24 cellular contexts compared by ENCODE assay signal in genomic region chr10:22294694-22295093, GRCh38. TPM values are rescaled to one million over a fixed set of nuclear protein-coding genes. Genes with fewer than 3 reads are reported as not detected.
"Had no signal": no experiment of that assay in that cellular context is flagged by ENCODE, and none has a peak within 500 bp of the region (broad histone marks: within the 10 kb centered on the region; RNA-seq: fewer than 3 reads in every experiment).

No MANE protein-coding gene starts in this region.

- H3K27ac ChIP-seq: coronary artery, esophagus muscularis mucosa, left ventricle myocardium inferior, thoracic aorta, vagina had no signal

- H3K36me3 ChIP-seq: esophagus muscularis mucosa, left ventricle myocardium inferior, thoracic aorta, vagina had no signal

- H3K9me3 ChIP-seq: esophagus muscularis mucosa, thoracic aorta, vagina had no signal

- H3K27ac Mint-ChIP-seq: activated CD4-positive, alpha-beta memory T cell treated with anti-CD3 and anti-CD28 coated beads for 36 hours; activated CD8-positive, alpha-beta memory T cell treated with anti-CD3 and anti-CD28 coated beads, Interleukin-2, amount 10 ng/mL, durations not matched to agents 7 days and 5 days; activated naive CD8-positive, alpha-beta T cell treated with anti-CD3 and anti-CD28 coated beads, Interleukin-2, amount 50 U/mL, for 24 hours; activated T-helper 1 cell treated with anti-CD3 and anti-CD28 coated beads, Interleukin-12 subunit alpha, Interleukin-12 subunit beta, Interleukin-2, Interleukin-4 antibody, amounts not matched to agents 30 ng/mL and 10 ng/mL and 1 ng/mL, durations not matched to agents 14 hours and 24 hours and 36 hours; naive thymus-derived CD8-positive, alpha-beta T cell; type B pancreatic cell had no signal

- H3K4me3 ChIP-seq: coronary artery, esophagus muscularis mucosa, left ventricle myocardium inferior, thoracic aorta, vagina had no signal

- H3K36me3 Mint-ChIP-seq: activated CD4-positive, alpha-beta memory T cell treated with anti-CD3 and anti-CD28 coated beads for 36 hours; activated CD8-positive, alpha-beta memory T cell treated with anti-CD3 and anti-CD28 coated beads, Interleukin-2, amount 10 ng/mL, durations not matched to agents 7 days and 5 days; naive thymus-derived CD8-positive, alpha-beta T cell; type B pancreatic cell had no signal

- DNase-seq: activated CD4-positive, alpha-beta memory T cell treated with anti-CD3 and anti-CD28 coated beads for 36 hours; activated CD4-positive, alpha-beta T cell treated with anti-CD3 and anti-CD28 coated beads for 48 hours; activated CD4-positive, CD25-positive, alpha-beta regulatory T cell; activated CD8-positive, alpha-beta memory T cell treated with anti-CD3 and anti-CD28 coated beads, Interleukin-2, amount 10 ng/mL, durations not matched to agents 7 days and 5 days; activated gamma-delta T cell; activated naive CD4-positive, alpha-beta T cell treated with anti-CD3 and anti-CD28 coated beads, Interleukin-2, amount 50 U/mL, for 16 hours; activated naive CD8-positive, alpha-beta T cell treated with anti-CD3 and anti-CD28 coated beads, Interleukin-2, amount 50 U/mL, for 24 hours; activated T-cell treated with anti-CD3 and anti-CD28 coated beads for 4 hours; cerebellar nuclear complex; hippocampal formation; left ventricle myocardium inferior; naive thymus-derived CD8-positive, alpha-beta T cell; retina; stimulated activated CD4-positive, alpha-beta T cell treated with anti-CD3 and anti-CD28 coated beads, Interleukin-4, amount 100 ng/mL, for 1 hour; stimulated activated naive CD4-positive, alpha-beta T cell treated with Interleukin-2 at 50 U/mL for 16 hours had no signal

- ATAC-seq: activated CD8-positive, alpha-beta memory T cell treated with anti-CD3 and anti-CD28 coated beads, Interleukin-2, amount 10 ng/mL, durations not matched to agents 7 days and 5 days; activated naive CD8-positive, alpha-beta T cell treated with anti-CD3 and anti-CD28 coated beads, Interleukin-2, amount 50 U/mL, for 24 hours; naive thymus-derived CD8-positive, alpha-beta T cell had no signal

- H3K9me3 Mint-ChIP-seq: activated CD4-positive, alpha-beta memory T cell treated with anti-CD3 and anti-CD28 coated beads for 36 hours; activated T-helper 1 cell treated with anti-CD3 and anti-CD28 coated beads, Interleukin-12 subunit alpha, Interleukin-12 subunit beta, Interleukin-2, Interleukin-4 antibody, amounts not matched to agents 30 ng/mL and 10 ng/mL and 1 ng/mL, durations not matched to agents 14 hours and 24 hours and 36 hours; type B pancreatic cell had no signal

- H3K4me1 ChIP-seq: esophagus muscularis mucosa, left ventricle myocardium inferior, vagina had no signal

- H3K4me1 Mint-ChIP-seq: activated CD8-positive, alpha-beta memory T cell treated with anti-CD3 and anti-CD28 coated beads, Interleukin-2, amount 10 ng/mL, durations not matched to agents 7 days and 5 days; activated naive CD8-positive, alpha-beta T cell treated with anti-CD3 and anti-CD28 coated beads, Interleukin-2, amount 50 U/mL, for 24 hours; naive thymus-derived CD8-positive, alpha-beta T cell had no signal

- H3K4me3 Mint-ChIP-seq: activated CD4-positive, alpha-beta memory T cell treated with anti-CD3 and anti-CD28 coated beads for 36 hours; activated CD8-positive, alpha-beta memory T cell treated with anti-CD3 and anti-CD28 coated beads, Interleukin-2, amount 10 ng/mL, durations not matched to agents 7 days and 5 days; activated naive CD8-positive, alpha-beta T cell treated with anti-CD3 and anti-CD28 coated beads, Interleukin-2, amount 50 U/mL, for 24 hours; activated T-helper 1 cell treated with anti-CD3 and anti-CD28 coated beads, Interleukin-12 subunit alpha, Interleukin-12 subunit beta, Interleukin-2, Interleukin-4 antibody, amounts not matched to agents 30 ng/mL and 10 ng/mL and 1 ng/mL, durations not matched to agents 14 hours and 24 hours and 36 hours; naive thymus-derived CD8-positive, alpha-beta T cell; type B pancreatic cell had no signal

RNA-seq across cellular contexts. Expression of gene SPAG6, which starts 50.6 kb away (rescaled TPM):
- total RNA-seq: left ventricle myocardium inferior; lung microvascular endothelial cell; naive thymus-derived CD8-positive, alpha-beta T cell; osteoblast; posterior vena cava; thoracic aorta; vagina had no signal
